In genomic region chr1:88985033-88985432, GRCh38 we compare ENCODE assay signal across 8 cellular contexts.
A peak's percentile ranks its signal among the peaks of the same experiment; 100 is the strongest.
DNase-seq lines count a peak whose midpoint lies in the region; ATAC-seq and TF ChIP-seq lines count a peak whose summit lies in the region.

No MANE protein-coding gene starts in this region.

- DNase-seq in AG10803 (ENCODE audit: low read depth) (peak; percentile 81), LoVo (ENCODE audit: low spot score) (peak; percentile 81), adipocyte (ENCODE audit: low read depth) (peak; percentile 92), hepatic stellate cell (ENCODE audit: low spot score) (peak; percentile 54), 8988T (no peak)

- no peak for ATAC-seq in stimulated activated memory B cell treated with anti-CD40 and anti-IgM and Interleukin-4, amounts not matched to agents 10 μg/mL and 1 μg/mL and 100 μg/mL, for 72 hours
- ATAC-seq in HG03159 (IDR thresholded peaks at IDR 0.05; ENCODE audit: unreplicated experiment) (no peak), GM19467 (IDR thresholded peaks at IDR 0.05; ENCODE audit: unreplicated experiment) (no peak)

- H3K4me3 Mint-ChIP-seq in stimulated activated memory B cell treated with anti-CD40 and anti-IgM and Interleukin-4, amounts not matched to agents 10 μg/mL and 1 μg/mL and 100 μg/mL, for 72 hours = no peak overlapping the region

- H3K27me3 Mint-ChIP-seq in stimulated activated memory B cell treated with anti-CD40 and anti-IgM and Interleukin-4, amounts not matched to agents 10 μg/mL and 1 μg/mL and 100 μg/mL, for 72 hours = no peaks in the 10 kb centered on the region

- H3K4me1 Mint-ChIP-seq in stimulated activated memory B cell treated with anti-CD40 and anti-IgM and Interleukin-4, amounts not matched to agents 10 μg/mL and 1 μg/mL and 100 μg/mL, for 72 hours = peaks cover 65% of the 10 kb centered on the region

- no peaks in the 10 kb centered on the region for H3K9me3 Mint-ChIP-seq in stimulated activated memory B cell treated with anti-CD40 and anti-IgM and Interleukin-4, amounts not matched to agents 10 μg/mL and 1 μg/mL and 100 μg/mL, for 72 hours

- no peaks in the 10 kb centered on the region for H3K9me3 ChIP-seq in adipocyte (ENCODE audit: control insufficient read depth, low read length)

- peaks cover 54% of the 10 kb centered on the region for H3K4me1 ChIP-seq in adipocyte (ENCODE audit: control insufficient read depth, insufficient read depth, low read length)

- peaks cover 38% of the 10 kb centered on the region for H3K36me3 ChIP-seq in adipocyte (ENCODE audit: control insufficient read depth, insufficient read depth, low read length, severe bottlenecking)

- H3K9ac ChIP-seq in adipocyte (ENCODE audit: low read length) = peak overlapping the region; percentile 46

- peak overlapping the region; percentile 74 for H3K27ac Mint-ChIP-seq in stimulated activated memory B cell treated with anti-CD40 and anti-IgM and Interleukin-4, amounts not matched to agents 10 μg/mL and 1 μg/mL and 100 μg/mL, for 72 hours

- H3K4me3 ChIP-seq in AG10803 (ENCODE audit: low read length) (no peak overlapping the region), adipocyte (ENCODE audit: low read length) (peak overlapping the region; percentile 70)

- TF ChIP-seq CTCF in AG10803 (conservative IDR thresholded peaks at IDR 0.05; ENCODE audit: low read length) = 0 out of 2 replicates have a peak, but pooled peaks have one; percentile 5

- peaks cover 35% of the 10 kb centered on the region for H3K36me3 Mint-ChIP-seq in stimulated activated memory B cell treated with anti-CD40 and anti-IgM and Interleukin-4, amounts not matched to agents 10 μg/mL and 1 μg/mL and 100 μg/mL, for 72 hours

- H3K27me3 ChIP-seq in adipocyte (replicated peaks; ENCODE audit: control insufficient read depth, insufficient read depth, low read length) = no peaks in the 10 kb centered on the region
